In genomic region chr11:3014314-3014938, GRCh38 we compare ENCODE assay signal across 11 cellular contexts. TPM values are rescaled to one million over a fixed set of nuclear protein-coding genes. Genes with fewer than 3 reads are reported as not detected.
DNase-seq lines count a peak whose midpoint lies in the region; ATAC-seq and TF ChIP-seq lines count a peak whose summit lies in the region.
"Had no signal": no experiment of that assay in that cellular context is flagged by ENCODE, and none has a peak within 500 bp of the region (broad histone marks: within the 10 kb centered on the region; RNA-seq: fewer than 3 reads in every experiment).

No MANE protein-coding gene starts in this region.

- no peaks in the 10 kb centered on the region for H3K27me3 Mint-ChIP-seq in T-helper 1 cell treated with Interleukin-12 subunit alpha and Interleukin-12 subunit beta and Interleukin-4 antibody, amounts not matched to agents 30 μg/mL and 1 μg/mL, for 36 hours (ENCODE audit: low read depth)
- H3K27me3 Mint-ChIP-seq in activated T-cell treated with anti-CD3 and anti-CD28 coated beads, Interleukin-2, amount 50 U/mL, for 4 hours (ENCODE audit: low read depth): no peaks in the 10 kb centered on the region
- peaks cover 11% of the 10 kb centered on the region for H3K27me3 Mint-ChIP-seq in glutamatergic neuron (ENCODE audit: unreplicated experiment)

- H3K27ac ChIP-seq in A673 (ENCODE audit: low read depth, low read length, poor library complexity, severe bottlenecking): no peak overlapping the region
- H3K27ac ChIP-seq: brain microvascular endothelial cell had no signal

- no peak for TF ChIP-seq CTCF in glutamatergic neuron (IDR thresholded peaks at IDR 0.05; ENCODE audit: partially characterized antibody, unreplicated experiment)
- TF ChIP-seq CTCF in A673 (conservative IDR thresholded peaks at IDR 0.05; ENCODE audit: low read depth, low read length): no peak

- H3K4me3 Mint-ChIP-seq in T-helper 1 cell treated with Interleukin-12 subunit alpha and Interleukin-12 subunit beta and Interleukin-4 antibody, amounts not matched to agents 30 μg/mL and 1 μg/mL, for 36 hours: peak overlapping the region; percentile 60
- H3K4me3 Mint-ChIP-seq in activated T-cell treated with anti-CD3 and anti-CD28 coated beads, Interleukin-2, amount 50 U/mL, for 4 hours: peak overlapping the region; percentile 49
- no peak overlapping the region for H3K4me3 Mint-ChIP-seq in glutamatergic neuron (ENCODE audit: unreplicated experiment)
- peak overlapping the region; percentile 44 for H3K4me3 Mint-ChIP-seq in stimulated activated effector memory CD8-positive, alpha-beta T cell treated with anti-CD3 and anti-CD28 coated beads, Interleukin-12 subunit alpha, Interleukin-12 subunit beta, amount 100 ng/mL, for 72 hours

- intact Hi-C loops in A673 (cut with micrococcal nuclease; ENCODE audit: unreplicated experiment): no loop called here

- peaks cover 59% of the 10 kb centered on the region for H3K36me3 ChIP-seq in A673 (ENCODE audit: insufficient read depth, low read length, poor library complexity, severe bottlenecking)

- H3K4me3 ChIP-seq in A673 (ENCODE audit: low read depth, low read length, poor library complexity, severe bottlenecking): no peak overlapping the region

- no TSS peak for BruUV-seq in A673 (replicated peaks; lab: Mats Ljungman, UMichigan)

- peaks cover 43% of the 10 kb centered on the region for H3K4me1 Mint-ChIP-seq in T-helper 1 cell treated with Interleukin-12 subunit alpha and Interleukin-12 subunit beta and Interleukin-4 antibody, amounts not matched to agents 30 μg/mL and 1 μg/mL, for 36 hours (ENCODE audit: low read depth)
- peaks cover 45% of the 10 kb centered on the region for H3K4me1 Mint-ChIP-seq in activated T-cell treated with anti-CD3 and anti-CD28 coated beads, Interleukin-2, amount 50 U/mL, for 4 hours (ENCODE audit: low read depth)
- peaks cover 23% of the 10 kb centered on the region for H3K4me1 Mint-ChIP-seq in glutamatergic neuron (ENCODE audit: low read depth, unreplicated experiment)
- peaks cover 49% of the 10 kb centered on the region for H3K4me1 Mint-ChIP-seq in stimulated activated effector memory CD8-positive, alpha-beta T cell treated with anti-CD3 and anti-CD28 coated beads, Interleukin-12 subunit alpha, Interleukin-12 subunit beta, amount 100 ng/mL, for 72 hours

- H3K27ac Mint-ChIP-seq in T-helper 1 cell treated with Interleukin-12 subunit alpha and Interleukin-12 subunit beta and Interleukin-4 antibody, amounts not matched to agents 30 μg/mL and 1 μg/mL, for 36 hours: peak overlapping the region; percentile 89
- peak overlapping the region; percentile 93 for H3K27ac Mint-ChIP-seq in glutamatergic neuron (ENCODE audit: unreplicated experiment)
- H3K27ac Mint-ChIP-seq in stimulated activated effector memory CD8-positive, alpha-beta T cell treated with anti-CD3 and anti-CD28 coated beads, Interleukin-12 subunit alpha, Interleukin-12 subunit beta, amount 100 ng/mL, for 72 hours: peak overlapping the region; percentile 85

- H3K36me3 Mint-ChIP-seq in T-helper 1 cell treated with Interleukin-12 subunit alpha and Interleukin-12 subunit beta and Interleukin-4 antibody, amounts not matched to agents 30 μg/mL and 1 μg/mL, for 36 hours (ENCODE audit: low read depth): peaks cover 41% of the 10 kb centered on the region
- H3K36me3 Mint-ChIP-seq in activated T-cell treated with anti-CD3 and anti-CD28 coated beads, Interleukin-2, amount 50 U/mL, for 4 hours (ENCODE audit: insufficient read depth): peaks cover 43% of the 10 kb centered on the region
- no peaks in the 10 kb centered on the region for H3K36me3 Mint-ChIP-seq in glutamatergic neuron (ENCODE audit: unreplicated experiment)
- H3K36me3 Mint-ChIP-seq in stimulated activated effector memory CD8-positive, alpha-beta T cell treated with anti-CD3 and anti-CD28 coated beads, Interleukin-12 subunit alpha, Interleukin-12 subunit beta, amount 100 ng/mL, for 72 hours: peaks cover 100% of the 10 kb centered on the region

- no peaks in the 10 kb centered on the region for H3K9me3 Mint-ChIP-seq in T-helper 1 cell treated with Interleukin-12 subunit alpha and Interleukin-12 subunit beta and Interleukin-4 antibody, amounts not matched to agents 30 μg/mL and 1 μg/mL, for 36 hours
- no peaks in the 10 kb centered on the region for H3K9me3 Mint-ChIP-seq in activated T-cell treated with anti-CD3 and anti-CD28 coated beads, Interleukin-2, amount 50 U/mL, for 4 hours
- H3K9me3 Mint-ChIP-seq in glutamatergic neuron (ENCODE audit: unreplicated experiment): peaks cover 8% of the 10 kb centered on the region
- no peaks in the 10 kb centered on the region for H3K9me3 Mint-ChIP-seq in stimulated activated effector memory CD8-positive, alpha-beta T cell treated with anti-CD3 and anti-CD28 coated beads, Interleukin-12 subunit alpha, Interleukin-12 subunit beta, amount 100 ng/mL, for 72 hours

- CTCF ChIA-PET in A673 (lab: Charles Lee): no interaction called here

- no peaks in the 10 kb centered on the region for H3K9me3 ChIP-seq in A673 (ENCODE audit: low read depth, low read length, poor library complexity, severe bottlenecking)

- DNase-seq in activated T-cell treated with anti-CD3 and anti-CD28 coated beads, Interleukin-2, amount 50 U/mL, for 4 hours: peak; percentile 61
- no peak for DNase-seq in glutamatergic neuron
- peak; percentile 34 to 75 for DNase-seq in stimulated activated effector memory CD8-positive, alpha-beta T cell treated with anti-CD3 and anti-CD28 coated beads, Interleukin-12 subunit alpha, Interleukin-12 subunit beta, amount 100 ng/mL, for 72 hours (ENCODE audit: low spot score in 2 of 2)
- no peak for DNase-seq in retina
- DNase-seq in A673 (ENCODE audit: low spot score): no peak
- DNase-seq in superior temporal gyrus (ENCODE audit: extremely low spot score): no peak
- DNase-seq: brain microvascular endothelial cell, KG1, NCI-H526 had no signal

- no peaks in the 10 kb centered on the region for H3K4me1 ChIP-seq in A673 (ENCODE audit: insufficient read depth, low read length, poor library complexity, severe bottlenecking)

- POLR2A ChIA-PET in A673 (lab: Charles Lee; ENCODE audit: low non-redundant PET): no interaction called here

- H3K27me3 ChIP-seq in A673 (replicated peaks; ENCODE audit: insufficient read depth, low read depth, low read length, poor library complexity): no peaks in the 10 kb centered on the region
- H3K27me3 ChIP-seq: brain microvascular endothelial cell had no signal

- peak; percentile 80 to 82 for ATAC-seq in activated T-cell treated with anti-CD3 and anti-CD28 coated beads, Interleukin-2, amount 50 U/mL, for 4 hours
- peak; percentile 86 for ATAC-seq in stimulated activated effector memory CD8-positive, alpha-beta T cell treated with anti-CD3 and anti-CD28 coated beads, Interleukin-12 subunit alpha, Interleukin-12 subunit beta, amount 100 ng/mL, for 72 hours
- ATAC-seq in GM19463 (IDR thresholded peaks at IDR 0.05; ENCODE audit: unreplicated experiment): no peak

RNA-seq across cellular contexts. Expression of gene NAP1L4, which starts 22.3 kb away (rescaled TPM):
- total RNA-seq in activated T-cell treated with anti-CD3 and anti-CD28 coated beads, Interleukin-2, amount 50 U/mL, for 4 hours: 100 to 1,000 TPM; 194 to 201 (median 199) TPM
- total RNA-seq in glutamatergic neuron (ENCODE audit: unreplicated experiment): 209 TPM
- total RNA-seq in A673 (2021): 169 and 184 TPM in 2 replicates

RNA-seq across cellular contexts. Expression of gene CARS1, which starts 42.8 kb away (rescaled TPM):
- 100 to 1,000 TPM in 1 of 3 donors, 10 to 100 TPM in 2; 72.4 to 110 (median 88.1) TPM for total RNA-seq in activated T-cell treated with anti-CD3 and anti-CD28 coated beads, Interleukin-2, amount 50 U/mL, for 4 hours
- total RNA-seq in glutamatergic neuron (ENCODE audit: unreplicated experiment) (151 TPM), A673 (2021) (76.4 and 106 TPM in 2 replicates)

Comparison
In these comparisons a context has a peak if more than half of its experiments do, and no peak if none do; other contexts are left out.
1. DNase-seq: peak in activated T-cell treated with anti-CD3 and anti-CD28 coated beads, Interleukin-2, amount 50 U/mL, for 4 hours (single experiment) and stimulated activated effector memory CD8-positive, alpha-beta T cell treated with anti-CD3 and anti-CD28 coated beads, Interleukin-12 subunit alpha, Interleukin-12 subunit beta, amount 100 ng/mL, for 72 hours (2 of 2); none in glutamatergic neuron (single experiment), retina (single experiment), A673 (single experiment) and superior temporal gyrus (single experiment).
2. Peak in every context shown above with its lines, with median percentiles within 50 percentile points of each other: H3K27ac Mint-ChIP-seq.